ENCODE assay signal across 8 cellular contexts in the genomic region with DNA sequence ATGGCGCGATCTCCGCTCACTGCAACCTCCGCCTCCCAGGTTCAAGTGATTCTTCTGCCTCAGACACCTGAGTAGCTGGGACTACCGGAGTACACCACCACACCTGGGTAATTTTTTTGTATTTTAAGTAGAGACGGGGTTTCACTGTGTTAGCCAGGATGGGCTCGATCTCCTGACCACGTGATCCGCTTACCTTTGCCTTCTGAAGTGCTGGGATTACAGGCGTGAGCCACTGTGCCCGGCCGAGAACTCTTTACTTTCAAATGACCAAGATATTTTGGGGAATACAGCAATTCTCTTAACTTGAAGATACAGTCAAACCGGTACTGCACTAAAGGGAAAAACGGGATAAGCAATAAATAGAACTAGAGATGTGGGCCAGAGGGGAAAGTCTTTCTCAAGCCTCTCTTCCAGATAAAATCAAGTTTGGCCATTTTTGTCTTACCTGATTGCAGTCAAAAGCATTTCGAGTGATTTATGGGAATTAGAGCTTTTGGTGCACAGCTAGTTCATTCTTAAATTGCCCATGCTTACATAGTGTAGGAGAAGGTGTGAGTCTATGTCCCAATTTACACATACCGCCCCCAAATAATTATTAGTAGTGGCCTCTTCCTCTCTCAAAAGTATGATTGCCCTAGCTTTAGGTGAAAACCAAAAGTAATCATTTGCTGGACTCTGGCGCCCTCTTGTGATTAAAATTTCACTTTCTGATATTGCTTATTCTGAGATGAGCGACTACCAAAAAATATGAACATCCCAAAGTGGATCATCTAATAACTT. TPM values are rescaled to one million over a fixed set of nuclear protein-coding genes. Genes with fewer than 3 reads are reported as not detected.
A peak's percentile ranks its signal among the peaks of the same experiment; 100 is the strongest.
DNase-seq lines count a peak whose midpoint lies in the region; ATAC-seq, FAIRE-seq and TF ChIP-seq lines count a peak whose summit lies in the region.

No MANE protein-coding gene starts in this region.

- TF ChIP-seq CTCF in fibroblast of the aortic adventitia (IDR thresholded peaks at IDR 0.05; ENCODE audit: insufficient read depth, low read length) (peak; percentile 55), pancreas (IDR thresholded peaks at IDR 0.05) (peak in 3 of 4 donors; percentile 15 to 67 (median 49))

- WGBS in pancreas, 2 donors, result 51 to 55% methylated on average over 18 of the region's 18 CpGs

- intact Hi-C loops in pancreas (cut with DNase I), result loop anchor here in 2 of 3 donors (5.0 to 10.0 kb wide), 3 partner anchors 174 to 357 kb away; no protein-coding TSS in a partner anchor

- H3K9me3 ChIP-seq in pancreas, result no peaks in the 10 kb centered on the region

- H3K27ac ChIP-seq in pancreas, result no peak overlapping the region

- ATAC-seq in GM21528 (IDR thresholded peaks at IDR 0.05; ENCODE audit: low FRiP score, unreplicated experiment), result peak; percentile 66
- ATAC-seq in pancreas, result peak in 3 of 4 donors; percentile 54 to 65 (median 57)

- DNase-seq in NCI-H526 (lab: John Stamatoyannopoulos, UW), result peak; percentile 1 to 62
- DNase-seq in NCI-H526 treated with DMSO at 0.1 percent for 48 hours (lab: John Stamatoyannopoulos, UW), result no peak
- DNase-seq in NCI-H1930 (lab: John Stamatoyannopoulos, UW), result peak; percentile 10 to 20
- peak; percentile 24 for DNase-seq in activated CD4-positive, alpha-beta T cell treated with anti-CD3 and anti-CD28 coated beads, Interleukin-2, amount 50 U/mL, for 1 hour
- peak; percentile 68 for DNase-seq in fibroblast of the aortic adventitia (ENCODE audit: low read depth)
- DNase-seq in pancreas, result peak in 3 of 6 donors; percentile 16 to 40 (median 27)
- no peak for DNase-seq in epidermal melanocyte (ENCODE audit: insufficient read length, low spot score)

- FAIRE-seq in pancreas (lab: Jason Lieb, UNC), result peak; percentile 81

- peaks cover 0 to 2% (median 0%) of the 10 kb centered on the region in 3 donors for H3K4me1 ChIP-seq in pancreas

- H3K4me3 ChIP-seq in fibroblast of the aortic adventitia (ENCODE audit: low read depth, low read length) (no peak overlapping the region), pancreas (no peak overlapping the region)

- no peaks in the 10 kb centered on the region for H3K27me3 ChIP-seq in pancreas

- no peaks in the 10 kb centered on the region for H3K36me3 ChIP-seq in pancreas

RNA-seq across cellular contexts. Expression of gene ABCG2, which starts 53.2 kb away (rescaled TPM):
- total RNA-seq in fibroblast of the aortic adventitia (ENCODE audit: low replicate concordance), result 0.90 and 7.0 TPM in 2 replicates
- total RNA-seq in pancreas, result under 1 TPM; 0.24 to 0.97 (median 0.45) TPM
- under 1 TPM; 0.23 to 0.68 TPM for polyA plus RNA-seq in pancreas

Comparison
In these comparisons a context has a peak if more than half of its experiments do, and no peak if none do; other contexts are left out.
1. DNase-seq: peak in NCI-H526 (2 of 2), NCI-H1930 (2 of 2), activated CD4-positive, alpha-beta T cell treated with anti-CD3 and anti-CD28 coated beads, Interleukin-2, amount 50 U/mL, for 1 hour (single experiment) and fibroblast of the aortic adventitia (single experiment); none in NCI-H526 treated with DMSO at 0.1 percent for 48 hours (single experiment) and epidermal melanocyte (single experiment).